ENCODE assay signal across 10 cellular contexts in the genomic region with DNA sequence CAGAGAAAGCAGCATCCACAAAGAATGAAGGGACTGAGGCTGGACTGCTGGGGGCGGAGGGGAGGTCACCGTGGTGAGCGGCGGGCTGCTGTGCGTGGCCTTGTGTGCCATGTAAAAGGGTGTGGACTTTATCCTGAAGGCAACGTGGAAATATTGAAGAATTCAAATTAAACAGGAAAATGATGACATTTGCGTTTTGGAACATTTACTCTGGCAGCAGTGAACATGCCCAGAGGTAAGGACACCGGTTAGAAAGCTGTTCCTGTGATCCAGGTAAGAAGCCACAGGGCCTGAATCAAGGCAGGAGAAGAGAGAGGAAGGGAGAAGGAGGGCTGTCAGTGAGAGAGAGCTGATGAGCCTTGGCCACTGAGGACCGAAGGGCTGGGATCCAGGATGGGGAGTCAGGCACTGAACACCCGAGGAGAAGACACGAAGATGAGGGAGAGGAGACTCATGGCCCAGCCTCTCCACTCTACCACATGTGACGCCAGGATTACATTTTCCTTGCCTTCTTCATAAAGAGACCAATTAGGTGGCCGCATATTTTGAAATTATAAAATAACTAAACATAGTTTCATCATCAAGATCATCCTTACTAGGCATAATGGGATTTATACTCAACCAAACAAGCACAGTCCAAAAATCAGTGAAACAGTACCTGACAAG. TPM values are rescaled to one million over a fixed set of nuclear protein-coding genes. Genes with fewer than 3 reads are reported as not detected.
A peak's percentile ranks its signal among the peaks of the same experiment; 100 is the strongest.
DNase-seq lines count a peak whose midpoint lies in the region; ATAC-seq, FAIRE-seq and TF ChIP-seq lines count a peak whose summit lies in the region.
"Had no signal": no experiment of that assay in that cellular context is flagged by ENCODE, and none has a peak within 500 bp of the region (broad histone marks: within the 10 kb centered on the region; RNA-seq: fewer than 3 reads in every experiment).

No MANE protein-coding gene starts in this region.

- ATAC-seq in K562: no peak; the same call in 2 of the 3 replicates
- ATAC-seq in right lobe of liver: peak; percentile 52 to 73 (median 68)
- no peak for ATAC-seq in GM21737 (IDR thresholded peaks at IDR 0.05; ENCODE audit: unreplicated experiment)
- ATAC-seq: naive thymus-derived CD8-positive, alpha-beta T cell had no signal

- no peak for TF ChIP-seq POLR2A in K562 (conservative IDR thresholded peaks at IDR 0.05)
- TF ChIP-seq POLR2A in right lobe of liver (IDR thresholded peaks at IDR 0.05): peak; percentile 65

- H3K4me3 Mint-ChIP-seq in HFFc6: peak overlapping the region; percentile 77
- H3K4me3 Mint-ChIP-seq: naive thymus-derived CD8-positive, alpha-beta T cell had no signal

- CTCF ChIA-PET in K562 (lab: Yijun Ruan, JAX; ENCODE audit: low intra/inter-chr PET ratio): no interaction called here

- no peak for TF ChIP-seq RAD21 in K562 (CRISPR knock-in tag; conservative IDR thresholded peaks at IDR 0.05 in 1 of 2, IDR thresholded peaks at IDR 0.05 in 1 of 2)

- H4K20me1 ChIP-seq in K562 (replicated peaks; ENCODE audit: control insufficient read depth, insufficient read depth, low read length): no peaks in the 10 kb centered on the region

- POLR2A ChIA-PET in K562 (lab: Yijun Ruan, JAX): interaction anchor here (0.9 to 1.8 kb wide), 2 partner anchors 9 to 35 kb away, joined by 3 to 6 read pairs; no protein-coding TSS in a partner anchor

- peak overlapping the region; percentile 96 for H3K27ac Mint-ChIP-seq in HFFc6

- no peak for TF ChIP-seq EP300 in K562 (IDR thresholded peaks at IDR 0.05; ENCODE audit: low read length)

- peak; percentile 29 for FAIRE-seq in K562 (lab: Jason Lieb, UNC)
- FAIRE-seq in GM19239 (lab: Jason Lieb, UNC): no peak
- FAIRE-seq: endometrium had no signal

- H3K27me3 Mint-ChIP-seq in HFFc6 (ENCODE audit: insufficient read depth): peaks cover 13% of the 10 kb centered on the region
- H3K27me3 Mint-ChIP-seq: naive thymus-derived CD8-positive, alpha-beta T cell had no signal

- H3K9ac ChIP-seq in K562 (ENCODE audit: insufficient read depth in 1 of 2, low read depth in 2 of 2, low read length in 2 of 2) (peak overlapping the region; percentile 70 to 88), subcutaneous abdominal adipose tissue (ENCODE audit: low read length in 5 of 5) (peak overlapping the region in 2 of 5 donors; percentile 36 to 44)

- peaks cover 6% of the 10 kb centered on the region; the same call in 1 of the 3 replicates for H3K79me2 ChIP-seq in K562 (ENCODE audit: control insufficient read depth, insufficient read depth, low read length)

- H3K36me3 Mint-ChIP-seq in HFFc6 (ENCODE audit: low read depth): peaks cover 68% of the 10 kb centered on the region

- in situ Hi-C loops in K562 (cut with MboI): no loop called here

- intact Hi-C loops in K562 (cut with micrococcal nuclease): loop anchor here (5.0 to 10.0 kb wide), 2 partner anchors 59 to 234 kb away; a partner anchor contains a TSS
- intact Hi-C loops in right lobe of liver (cut with DNase I): no loop called here

- 46% methylated on average over 13 of the region's 13 CpGs for WGBS in K562 (ENCODE audit: insufficient coverage, low coverage, missing lambda C conversion rate)
- WGBS in right lobe of liver (ENCODE audit: insufficient coverage, low coverage, low lambda C conversion rate, missing lambda C conversion rate): 31% methylated on average over 13 of the region's 13 CpGs

- BruUV-seq in K562 (replicated peaks; lab: Mats Ljungman, UMichigan): no TSS peak

- H3K4me1 Mint-ChIP-seq in HFFc6 (ENCODE audit: low read depth): peaks cover 99% of the 10 kb centered on the region

- H3K36me3 ChIP-seq in K562 (ENCODE audit: control insufficient read depth, insufficient read depth, low read length) (peaks cover 29% of the 10 kb centered on the region; the same call in 2 of the 3 replicates), right lobe of liver (peaks cover 0 to 18% (median 0%) of the 10 kb centered on the region in 4 donors), subcutaneous abdominal adipose tissue (ENCODE audit: control insufficient read depth in 5 of 5, insufficient read depth in 5 of 5, low read length in 5 of 5) (peaks cover 0 to 22% (median 17%) of the 10 kb centered on the region in 5 donors)

- peak overlapping the region; percentile 86 for H2AFZ ChIP-seq in K562 (ENCODE audit: low read depth, low read length)

- no peaks in the 10 kb centered on the region for H3K9me3 Mint-ChIP-seq in HFFc6
- H3K9me3 Mint-ChIP-seq: naive thymus-derived CD8-positive, alpha-beta T cell had no signal

- H3K27ac ChIP-seq in K562 (ENCODE audit: extremely low read depth, low read depth, low read length) (peak overlapping the region; percentile 90), right lobe of liver (peak overlapping the region; percentile 88 to 96 (median 91)), subcutaneous abdominal adipose tissue (ENCODE audit: low read depth, low read length) (peak overlapping the region; percentile 66)

- H3K4me2 ChIP-seq in K562 (ENCODE audit: insufficient read depth, low read length): peak overlapping the region; percentile 84

- H3K4me3 ChIP-seq in K562: peak overlapping the region; percentile 23; the same call in 1 of the 2 replicates
- peak overlapping the region in 2 of 3 donors; percentile 3 for H3K4me3 ChIP-seq in right lobe of liver
- peak overlapping the region in 1 of 5 donors; percentile 5 for H3K4me3 ChIP-seq in subcutaneous abdominal adipose tissue (ENCODE audit: low read depth in 1 of 5, low read length in 5 of 5)
- no peak overlapping the region for H3K4me3 ChIP-seq in foreskin fibroblast (ENCODE audit: low read depth in 1 of 2, low read length in 2 of 2)

- H3K9me1 ChIP-seq in K562 (ENCODE audit: control insufficient read depth, insufficient read depth, low read length): peaks cover 3% of the 10 kb centered on the region

- peaks cover 30 to 54% of the 10 kb centered on the region in 2 experiments for H3K4me1 ChIP-seq in K562 (replicated peaks in 1 of 2; ENCODE audit: control insufficient read depth in 2 of 2, insufficient read depth in 2 of 2, low read length in 2 of 2)
- H3K4me1 ChIP-seq in right lobe of liver: peaks cover 0 to 64% (median 30%) of the 10 kb centered on the region in 4 donors
- H3K4me1 ChIP-seq in subcutaneous abdominal adipose tissue (ENCODE audit: control insufficient read depth in 5 of 5, insufficient read depth in 5 of 5, low read length in 5 of 5): peaks cover 7 to 57% (median 51%) of the 10 kb centered on the region in 5 donors

- H3K27me3 ChIP-seq in K562 (ENCODE audit: control insufficient read depth in 2 of 2, insufficient read depth in 2 of 2, low read length in 2 of 2): no peaks in the 10 kb centered on the region
- no peaks in the 10 kb centered on the region for H3K27me3 ChIP-seq in right lobe of liver
- H3K27me3 ChIP-seq in subcutaneous abdominal adipose tissue (ENCODE audit: control insufficient read depth in 5 of 5, insufficient read depth in 4 of 5, low read length in 5 of 5): no peaks in the 10 kb centered on the region

- TF ChIP-seq CTCF in HFFc6 (IDR thresholded peaks at IDR 0.05) (no peak), K562 (IDR thresholded peaks at IDR 0.05 in 2 of 3, conservative IDR thresholded peaks at IDR 0.05 in 1 of 3; ENCODE audit: insufficient read depth in 2 of 3, low read depth in 1 of 3, low read length in 3 of 3) (no peak), right lobe of liver (IDR thresholded peaks at IDR 0.05) (no peak), foreskin fibroblast (IDR thresholded peaks at IDR 0.05; ENCODE audit: low read depth, low read length) (no peak)

- no peak for DNase-seq in HFFc6
- DNase-seq in K562 (ENCODE audit: extremely low read depth in 1 of 4, low spot score in 3 of 4): no peak
- DNase-seq in right lobe of liver: peak; percentile 69 to 79 (median 78)
- DNase-seq in occipital lobe (lab: John Stamatoyannopoulos, UW): no peak
- no peak for DNase-seq in foreskin fibroblast
- DNase-seq in GM19239 (ENCODE audit: insufficient read length, low spot score): no peak
- DNase-seq: naive thymus-derived CD8-positive, alpha-beta T cell had no signal

- H3K9me3 ChIP-seq in K562 (replicated peaks; ENCODE audit: control insufficient read depth, insufficient read depth, low read depth, low read length) (no peaks in the 10 kb centered on the region), right lobe of liver (no peaks in the 10 kb centered on the region), subcutaneous abdominal adipose tissue (ENCODE audit: control insufficient read depth in 5 of 5, low read length in 5 of 5) (no peaks in the 10 kb centered on the region)

TF ChIP-seq in K562, 482 proteins besides CTCF, POLR2A, EP300 and RAD21 (continues in another document):
- no peak for TF ChIP-seq TARDBP (IDR thresholded peaks at IDR 0.05)
- TF ChIP-seq, protein P1, sequence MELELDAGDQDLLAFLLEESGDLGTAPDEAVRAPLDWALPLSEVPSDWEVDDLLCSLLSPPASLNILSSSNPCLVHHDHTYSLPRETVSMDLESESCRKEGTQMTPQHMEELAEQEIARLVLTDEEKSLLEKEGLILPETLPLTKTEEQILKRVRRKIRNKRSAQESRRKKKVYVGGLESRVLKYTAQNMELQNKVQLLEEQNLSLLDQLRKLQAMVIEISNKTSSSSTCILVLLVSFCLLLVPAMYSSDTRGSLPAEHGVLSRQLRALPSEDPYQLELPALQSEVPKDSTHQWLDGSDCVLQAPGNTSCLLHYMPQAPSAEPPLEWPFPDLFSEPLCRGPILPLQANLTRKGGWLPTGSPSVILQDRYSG (tag; conservative IDR thresholded peaks at IDR 0.05; ENCODE audit: low read depth): 0 out of 2 replicates have a peak, but pooled peaks have one; percentile 28

RNA-seq across cellular contexts. Expression of a gene that starts 58.4 kb away (rescaled TPM):
- total RNA-seq in HFFc6 (2021; fragmentation: NEBNext Ultra II Directional; extraction: Animal tissue kit (Norgen Biotek cat#: 25700)): 100 to 1,000 TPM; 191 to 235 (median 215) TPM
- total RNA-seq in K562 (2011; cell fraction: chromatin; rRNA removed; ENCODE audit: low replicate concordance): 13.0 and 21.5 TPM in 2 replicates
- total RNA-seq in K562 (2011; cell fraction: nucleolus; rRNA removed): 14.6 and 17.2 TPM in 2 replicates
- total RNA-seq in K562 (2011; cell fraction: nucleoplasm; rRNA removed): 18.0 and 28.9 TPM in 2 replicates
- 7.4 and 8.5 TPM in 2 replicates for total RNA-seq in K562 (2014; rRNA removed)
- 8.4 and 8.9 TPM in 2 replicates for total RNA-seq in K562 (2014; rRNA removed; fragmentation: Illumina TruSeq; extraction: Trizol)
- 10.7 and 11.0 TPM in 2 replicates for total RNA-seq in K562 (2015; rRNA removed; fragmentation: Illumina TruSeq; extraction: Trizol)
- total RNA-seq in K562 (2021): 10.8 and 13.3 TPM in 2 replicates
- 6.1 and 10.1 TPM in 2 replicates for polyA plus RNA-seq in K562 (2011; rRNA removed)
- 6.4 and 8.7 TPM in 2 replicates for polyA plus RNA-seq in K562 (2011; cell fraction: cytosol; rRNA removed)
- polyA plus RNA-seq in K562 (2011; cell fraction: nucleus; rRNA removed): 11.1 and 17.8 TPM in 2 replicates
- polyA plus RNA-seq in K562 (2012): 8.4 and 10.0 TPM in 2 replicates
- polyA plus RNA-seq in K562 (2014; fragmentation: Illumina TruSeq; extraction: Trizol): 11.6 and 12.8 TPM in 2 replicates
- polyA plus RNA-seq in K562 (2014; fragmentation: Nextera tagmentation; extraction: Ambion mirVana): 1 to 10 TPM; 2.6 to 2.8 TPM
- polyA plus RNA-seq in K562 (2014; rRNA removed): 8.9 and 10.3 TPM in 2 replicates
- polyA minus RNA-seq in K562 (2011; rRNA and poly(A)+ RNA removed): 5.8 and 10.5 TPM in 2 replicates
- polyA minus RNA-seq in K562 (2011; cell fraction: cytosol; rRNA and poly(A)+ RNA removed): 4.6 and 7.9 TPM in 2 replicates
- 5.3 TPM in 2 replicates for polyA minus RNA-seq in K562 (2011; cell fraction: nucleus; rRNA and poly(A)+ RNA removed)
- 10 to 100 TPM; 16.1 to 24.8 (median 17.8) TPM for total RNA-seq in right lobe of liver
- 1.6 TPM for total RNA-seq in occipital lobe

Comparison
In these comparisons a context has a peak if more than half of its experiments do, and no peak if none do; other contexts are left out.
1. DNase-seq: peak in right lobe of liver (3 of 3); none in HFFc6 (single experiment), K562 (0 of 4), occipital lobe (single experiment), foreskin fibroblast (0 of 2) and GM19239 (single experiment).
2. ATAC-seq: peak in right lobe of liver (4 of 4); none in K562 (single experiment) and GM21737 (single experiment).
3. H3K4me3 ChIP-seq: peak in K562 (single experiment) and right lobe of liver (2 of 3); none in foreskin fibroblast (0 of 2).
4. RNA of a gene that starts 58.4 kb away (total RNA-seq): 191 to 235 TPM in HFFc6; 16.1 to 24.8 TPM in right lobe of liver, 7.4 to 28.9 TPM in K562 and 1.6 TPM in occipital lobe (single experiment); every median in the first group is over 4 times any median in the second.
5. Peak in every context shown above with its lines, with median percentiles within 50 percentile points of each other: H3K27ac ChIP-seq.